ENCODE assay signal across 14 cellular contexts in genomic region chr3:191774485-191774884, GRCh38.
DNase-seq lines count a peak whose midpoint lies in the region; ATAC-seq and TF ChIP-seq lines count a peak whose summit lies in the region.
"Had no signal": no experiment of that assay in that cellular context is flagged by ENCODE, and none has a peak within 500 bp of the region (broad histone marks: within the 10 kb centered on the region; RNA-seq: fewer than 3 reads in every experiment).

No MANE protein-coding gene starts in this region.

- CTCF ChIA-PET in AG04449 (lab: Yijun Ruan, JAX) = no interaction called here

- POLR2A ChIA-PET in AG04449 (lab: Yijun Ruan, JAX) = no interaction called here

- no peak for ATAC-seq in GM21447 (IDR thresholded peaks at IDR 0.05; ENCODE audit: unreplicated experiment)
- ATAC-seq in GM21619 (IDR thresholded peaks at IDR 0.05; ENCODE audit: unreplicated experiment) = no peak
- no peak for ATAC-seq in stimulated activated naive CD8-positive, alpha-beta T cell treated with anti-CD3 and anti-CD28 coated beads, Interleukin-15, amount 100 ng/mL, for 72 hours
- ATAC-seq: natural killer cell; stimulated activated memory B cell treated with anti-CD40 and anti-IgM and Interleukin-4, amounts not matched to agents 10 μg/mL and 1 μg/mL and 100 μg/mL, for 72 hours had no signal

- no peaks in the 10 kb centered on the region for H3K4me1 Mint-ChIP-seq in stimulated activated naive CD8-positive, alpha-beta T cell treated with anti-CD3 and anti-CD28 coated beads, Interleukin-15, amount 100 ng/mL, for 72 hours
- H3K4me1 Mint-ChIP-seq: natural killer cell; stimulated activated memory B cell treated with anti-CD40 and anti-IgM and Interleukin-4, amounts not matched to agents 10 μg/mL and 1 μg/mL and 100 μg/mL, for 72 hours had no signal

- no peak for TF ChIP-seq CTCF in AG04449 (IDR thresholded peaks at IDR 0.05; ENCODE audit: insufficient read depth, low read length, missing control alignments)

- DNase-seq in AG04449 (ENCODE audit: low read depth, low spot score) (peak; percentile 90), HK-2 (ENCODE audit: unreplicated experiment) (peak; percentile 77), amniotic epithelial cell (ENCODE audit: low read depth) (peak; percentile 0), kidney glomerular epithelial cell (lab: John Stamatoyannopoulos, UW) (peak; percentile 1), SHP77 treated with DMSO at 0.1 percent for 48 hours (lab: John Stamatoyannopoulos, UW) (no peak)
- DNase-seq in stimulated activated naive CD8-positive, alpha-beta T cell treated with anti-CD3 and anti-CD28 coated beads, Interleukin-15, amount 100 ng/mL, for 72 hours = no peak
- DNase-seq: activated T-cell treated with anti-CD3 and anti-CD28 coated beads for 4 hours, anterior cingulate cortex, MV-4-11, natural killer cell had no signal

- H3K9me3 Mint-ChIP-seq in stimulated activated naive CD8-positive, alpha-beta T cell treated with anti-CD3 and anti-CD28 coated beads, Interleukin-15, amount 100 ng/mL, for 72 hours = peaks cover 10 to 19% of the 10 kb centered on the region in 2 donors

- no peak overlapping the region for H3K27ac Mint-ChIP-seq in stimulated activated naive CD8-positive, alpha-beta T cell treated with anti-CD3 and anti-CD28 coated beads, Interleukin-15, amount 100 ng/mL, for 72 hours
- H3K27ac Mint-ChIP-seq: natural killer cell; stimulated activated memory B cell treated with anti-CD40 and anti-IgM and Interleukin-4, amounts not matched to agents 10 μg/mL and 1 μg/mL and 100 μg/mL, for 72 hours had no signal

- no peak overlapping the region for H3K4me3 Mint-ChIP-seq in stimulated activated naive CD8-positive, alpha-beta T cell treated with anti-CD3 and anti-CD28 coated beads, Interleukin-15, amount 100 ng/mL, for 72 hours
- H3K4me3 Mint-ChIP-seq: natural killer cell; stimulated activated memory B cell treated with anti-CD40 and anti-IgM and Interleukin-4, amounts not matched to agents 10 μg/mL and 1 μg/mL and 100 μg/mL, for 72 hours had no signal

- no peak overlapping the region for H3K4me3 ChIP-seq in AG04449 (ENCODE audit: low read depth, low read length)
- H3K4me3 ChIP-seq: BLaER1 had no signal

- H3K27me3 Mint-ChIP-seq in stimulated activated naive CD8-positive, alpha-beta T cell treated with anti-CD3 and anti-CD28 coated beads, Interleukin-15, amount 100 ng/mL, for 72 hours = no peaks in the 10 kb centered on the region

Comparison
In these comparisons a context has a peak if more than half of its experiments do, and no peak if none do; other contexts are left out.
1. DNase-seq: peak in AG04449 (single experiment), HK-2 (single experiment), amniotic epithelial cell (single experiment) and kidney glomerular epithelial cell (single experiment); none in stimulated activated naive CD8-positive, alpha-beta T cell treated with anti-CD3 and anti-CD28 coated beads, Interleukin-15, amount 100 ng/mL, for 72 hours (0 of 2) and SHP77 treated with DMSO at 0.1 percent for 48 hours (single experiment).